28 cellular contexts compared by ENCODE assay signal in the genomic region with DNA sequence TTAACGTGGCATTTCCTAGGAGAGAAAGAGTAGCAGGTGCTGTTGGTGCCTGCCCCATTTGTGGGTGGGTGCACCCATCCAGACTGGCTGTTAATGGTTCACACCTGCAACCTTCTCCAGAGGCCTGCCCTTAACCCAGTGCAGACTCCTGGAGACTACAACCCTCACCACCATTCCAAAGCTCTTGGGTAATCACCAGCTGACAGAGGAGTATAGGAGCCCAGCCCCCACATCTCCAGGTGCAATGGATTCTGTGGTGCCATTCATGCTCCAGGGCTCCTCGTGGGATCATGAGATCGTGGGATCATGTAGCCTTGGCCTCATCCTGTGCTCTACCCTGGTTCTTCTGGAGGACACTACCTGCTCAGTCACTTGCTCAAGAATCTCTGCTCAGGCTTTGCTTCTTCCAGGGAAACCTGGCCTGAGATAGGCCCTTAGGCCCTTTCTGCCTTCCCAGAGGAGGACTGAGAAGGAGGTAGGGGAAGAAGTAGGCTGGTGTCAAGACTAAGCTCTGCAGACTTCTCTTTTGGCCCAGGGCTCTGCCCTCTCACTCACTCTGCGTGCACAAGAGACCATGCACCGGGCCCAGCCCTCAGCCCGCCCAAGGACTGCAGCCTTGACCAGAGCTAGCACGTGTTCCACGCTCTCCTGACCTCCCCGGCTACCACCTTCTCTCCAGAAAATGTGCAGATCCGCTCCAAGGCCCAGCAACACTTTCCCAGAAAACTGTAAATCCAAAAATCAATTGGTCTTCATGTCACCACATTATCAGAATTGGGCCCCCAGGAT. TPM values are rescaled to one million over a fixed set of nuclear protein-coding genes. Genes with fewer than 3 reads are reported as not detected.
"Had no signal": no experiment of that assay in that cellular context is flagged by ENCODE, and none has a peak within 500 bp of the region (broad histone marks: within the 10 kb centered on the region; RNA-seq: fewer than 3 reads in every experiment).

No MANE protein-coding gene starts in this region.

- H3K4me3 ChIP-seq: left ventricle myocardium inferior, lung, ovary, right lobe of liver, smooth muscle cell, tibial nerve, uterus had no signal

- H3K4me1 Mint-ChIP-seq: immature natural killer cell; naive B cell; natural killer cell; stimulated activated memory B cell treated with anti-CD40 and anti-IgM and Interleukin-4, amounts not matched to agents 10 μg/mL and 1 μg/mL and 100 μg/mL, for 72 hours; stimulated activated naive CD8-positive, alpha-beta T cell treated with anti-CD3 and anti-CD28 coated beads, Interleukin-15, amount 100 ng/mL, for 72 hours had no signal

- DNase-seq: hypothalamus; immature natural killer cell; left ventricle myocardium inferior; mesendoderm; naive B cell; natural killer cell; ovary; retina; right lobe of liver; stimulated activated CD4-positive, alpha-beta T cell treated with anti-CD3 and anti-CD28 coated beads, Interleukin-1b, Interleukin-23, amount 100 ng/mL, for 48 hours; stimulated activated CD4-positive, alpha-beta T cell treated with anti-CD3 and anti-CD28 coated beads, Interleukin-2, amount 100 ng/mL, for 48 hours; stimulated activated CD4-positive, alpha-beta T cell treated with anti-CD3 and anti-CD28 coated beads, Interleukin-4, amount 100 ng/mL, for 4 hours; stimulated activated CD8-positive, alpha-beta memory T cell treated with anti-CD3 and anti-CD28 coated beads, Interleukin-4, amount 100 ng/mL, for 48 hours; stimulated activated naive CD4-positive, alpha-beta T cell treated with Interleukin-2 at 50 U/mL for 16 hours; stimulated activated naive CD8-positive, alpha-beta T cell treated with anti-CD3 and anti-CD28 coated beads, Interleukin-15, amount 100 ng/mL, for 72 hours; substantia nigra; uterus had no signal

- H3K9me3 Mint-ChIP-seq: mesothelial cell of epicardium; naive B cell; natural killer cell; stimulated activated memory B cell treated with anti-CD40 and anti-IgM and Interleukin-4, amounts not matched to agents 10 μg/mL and 1 μg/mL and 100 μg/mL, for 72 hours; stimulated activated naive CD8-positive, alpha-beta T cell treated with anti-CD3 and anti-CD28 coated beads, Interleukin-15, amount 100 ng/mL, for 72 hours; type B pancreatic cell had no signal

- H3K36me3 Mint-ChIP-seq: immature natural killer cell; mesothelial cell of epicardium; naive B cell; natural killer cell; stimulated activated memory B cell treated with anti-CD40 and anti-IgM and Interleukin-4, amounts not matched to agents 10 μg/mL and 1 μg/mL and 100 μg/mL, for 72 hours; type B pancreatic cell had no signal

- H3K27ac Mint-ChIP-seq: immature natural killer cell; mesothelial cell of epicardium; natural killer cell; progenitor cell of endocrine pancreas; stimulated activated memory B cell treated with anti-CD40 and anti-IgM and Interleukin-4, amounts not matched to agents 10 μg/mL and 1 μg/mL and 100 μg/mL, for 72 hours; stimulated activated naive CD8-positive, alpha-beta T cell treated with anti-CD3 and anti-CD28 coated beads, Interleukin-15, amount 100 ng/mL, for 72 hours; type B pancreatic cell had no signal

- FAIRE-seq: islet of Langerhans, kidney had no signal

- H3K27me3 ChIP-seq: ovary, right lobe of liver, tibial nerve, uterus had no signal

- H3K4me1 ChIP-seq: right lobe of liver had no signal

- H3K4me3 Mint-ChIP-seq: immature natural killer cell; mesothelial cell of epicardium; naive B cell; natural killer cell; stimulated activated memory B cell treated with anti-CD40 and anti-IgM and Interleukin-4, amounts not matched to agents 10 μg/mL and 1 μg/mL and 100 μg/mL, for 72 hours; stimulated activated naive CD8-positive, alpha-beta T cell treated with anti-CD3 and anti-CD28 coated beads, Interleukin-15, amount 100 ng/mL, for 72 hours; type B pancreatic cell had no signal

- H3K27ac ChIP-seq: ovary, right lobe of liver, tibial nerve, uterus had no signal

- H3K4me2 ChIP-seq: smooth muscle cell had no signal

- ATAC-seq: natural killer cell; stimulated activated memory B cell treated with anti-CD40 and anti-IgM and Interleukin-4, amounts not matched to agents 10 μg/mL and 1 μg/mL and 100 μg/mL, for 72 hours; stimulated activated naive CD8-positive, alpha-beta T cell treated with anti-CD3 and anti-CD28 coated beads, Interleukin-15, amount 100 ng/mL, for 72 hours had no signal

- H3K36me3 ChIP-seq: left ventricle myocardium inferior, ovary, right lobe of liver, tibial nerve, uterus had no signal

- H3K9me3 ChIP-seq: left ventricle myocardium inferior, ovary, right lobe of liver, tibial nerve, uterus had no signal

RNA-seq across cellular contexts. Expression of a gene that starts 60.0 kb away (rescaled TPM):
- total RNA-seq: mononuclear cell, pulmonary artery endothelial cell, smooth muscle cell had no signal
- polyA plus RNA-seq: immature natural killer cell, smooth muscle cell had no signal
